Comparison of ENCODE assay signal across 10 cellular contexts in the genomic region with DNA sequence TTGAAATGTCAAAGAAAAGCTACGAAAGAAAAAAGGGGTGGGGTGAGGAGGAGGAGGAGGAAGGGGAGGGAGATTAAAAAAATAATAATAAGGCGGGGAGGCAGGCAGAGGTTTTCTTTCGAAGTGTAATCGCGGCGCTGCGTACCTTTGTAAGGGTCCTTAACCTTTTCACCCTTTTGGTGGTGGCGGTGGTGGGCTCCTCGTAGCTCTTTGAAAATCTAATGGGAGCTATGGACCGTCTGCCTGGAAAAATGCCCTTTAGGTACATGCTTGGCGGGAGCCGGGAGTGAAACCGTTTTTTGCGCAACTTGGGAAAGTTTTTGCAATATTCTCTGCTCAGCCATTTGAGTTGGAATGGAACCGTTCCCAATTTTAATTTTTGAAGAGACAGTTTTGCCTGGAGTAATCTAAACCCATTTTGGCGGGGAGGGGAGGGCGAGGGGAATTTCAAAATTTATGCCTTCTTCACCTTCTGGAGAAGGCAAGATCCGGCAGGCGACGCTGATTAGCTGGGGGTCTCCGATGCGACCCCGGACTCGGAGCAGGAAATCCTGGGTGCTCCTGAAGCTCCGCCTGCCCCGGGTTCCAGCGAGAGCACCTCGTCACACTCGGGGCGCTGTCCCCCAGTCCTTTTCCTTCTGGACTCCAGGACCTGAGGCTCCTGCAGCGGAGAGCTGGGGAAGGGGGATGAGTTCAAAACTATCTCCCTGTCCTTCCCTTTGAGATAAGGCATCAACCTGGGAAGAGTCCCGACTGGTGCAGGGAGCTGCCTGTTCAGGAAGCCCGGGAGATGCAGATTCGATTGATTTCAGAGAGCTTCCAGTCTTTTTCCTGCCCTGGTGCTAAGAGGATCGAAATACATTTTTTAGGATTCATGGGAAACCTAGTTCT.
DNase-seq lines count a peak whose midpoint lies in the region; ATAC-seq and TF ChIP-seq lines count a peak whose summit lies in the region.
"Had no signal": no experiment of that assay in that cellular context is flagged by ENCODE, and none has a peak within 500 bp of the region (broad histone marks: within the 10 kb centered on the region; RNA-seq: fewer than 3 reads in every experiment).

No MANE protein-coding gene starts in this region.

- H4K20me1 ChIP-seq in osteoblast (ENCODE audit: insufficient read depth, low read length), result no peaks in the 10 kb centered on the region

- H3K9me3 ChIP-seq in Panc1 (ENCODE audit: control insufficient read depth, insufficient read depth, low read depth, low read length) (no peaks in the 10 kb centered on the region), osteoblast (ENCODE audit: low read depth, low read length) (no peaks in the 10 kb centered on the region)

- TF ChIP-seq CTCF in Calu3 (IDR thresholded peaks at IDR 0.05; ENCODE audit: unreplicated experiment), result no peak
- TF ChIP-seq CTCF in Panc1 (IDR thresholded peaks at IDR 0.05), result no peak
- TF ChIP-seq CTCF in foreskin fibroblast (IDR thresholded peaks at IDR 0.05; ENCODE audit: low read depth, low read length), result no peak
- TF ChIP-seq CTCF in osteoblast (IDR thresholded peaks at IDR 0.05; ENCODE audit: extremely low read depth, low read depth, low read length), result no peak

- H2AFZ ChIP-seq in osteoblast (ENCODE audit: low read length), result peak overlapping the region; percentile 26

- H3K4me3 ChIP-seq in Panc1 (ENCODE audit: low read depth in 2 of 2, low read length in 2 of 2) (peak overlapping the region; percentile 21 to 46; a peak in 3 of 4 replicates), foreskin fibroblast (ENCODE audit: low read depth in 1 of 2, low read length in 2 of 2) (peak overlapping the region; percentile 66 to 83), osteoblast (ENCODE audit: insufficient read depth, low read length) (peak overlapping the region; percentile 63)

- no peak for DNase-seq in Calu3
- no peak for DNase-seq in Panc1 (ENCODE audit: low read depth, low spot score)
- peak in 1 of 2 donors; percentile 75 for DNase-seq in foreskin fibroblast
- DNase-seq in osteoblast (ENCODE audit: insufficient read length, low spot score, missing footprints), result no peak
- DNase-seq in SKM-1 treated with dmso at 0.1 percent for 144 hours (lab: John Stamatoyannopoulos, UW; ENCODE audit: unreplicated experiment), result no peak
- DNase-seq in amygdala (lab: John Stamatoyannopoulos, UW), result no peak
- DNase-seq in T1000 (lab: John Stamatoyannopoulos, UW), result no peak
- DNase-seq: activated CD4-positive, alpha-beta T cell treated with anti-CD3 and anti-CD28 coated beads for 48 hours had no signal

- CTCF ChIA-PET in Calu3 (lab: Charles Lee) (interaction anchor here (1.1 kb wide), 1 partner anchor 525 kb away, joined by 5 read pairs; no protein-coding TSS in a partner anchor), Panc1 (lab: Charles Lee) (interaction anchor here (0.6 to 0.7 kb wide), 2 partner anchors 362 to 541 kb away, joined by 4 to 15 read pairs; no protein-coding TSS in a partner anchor)

- peak overlapping the region; percentile 81 for H3K4me2 ChIP-seq in osteoblast (ENCODE audit: insufficient read depth, low read length)

- in situ Hi-C loops in Panc1 (cut with HindIII; ENCODE audit: low pct_unique_long_range_greater_than_20kb, low sequenced_read_pairs), result no loop called here

- H3K27ac ChIP-seq in Panc1 (ENCODE audit: low read length), result no peak overlapping the region
- H3K27ac ChIP-seq in osteoblast (ENCODE audit: low read depth, low read length), result no peak overlapping the region

- POLR2A ChIA-PET in Panc1 (lab: Charles Lee), result no interaction called here

- no peaks in the 10 kb centered on the region for H3K4me1 Mint-ChIP-seq in Calu3 (ENCODE audit: low read depth, unreplicated experiment)
- H3K4me1 Mint-ChIP-seq: central memory CD8-positive, alpha-beta T cell had no signal

- H3K36me3 Mint-ChIP-seq in Calu3 (ENCODE audit: insufficient read depth, unreplicated experiment), result no peaks in the 10 kb centered on the region

- intact Hi-C loops in Calu3 (cut with micrococcal nuclease; ENCODE audit: unreplicated experiment) (no loop called here), Panc1 (cut with micrococcal nuclease; ENCODE audit: unreplicated experiment) (no loop called here)

- H3K9me3 Mint-ChIP-seq in Calu3 (ENCODE audit: low read depth, unreplicated experiment), result peaks cover 2% of the 10 kb centered on the region
- H3K9me3 Mint-ChIP-seq: central memory CD8-positive, alpha-beta T cell had no signal

- H3K79me2 ChIP-seq in osteoblast (ENCODE audit: insufficient read depth, low read length), result no peaks in the 10 kb centered on the region

- H3K4me1 ChIP-seq in Panc1 (ENCODE audit: control insufficient read depth, insufficient read depth, low read length), result peaks cover 8% of the 10 kb centered on the region
- peaks cover 7% of the 10 kb centered on the region for H3K4me1 ChIP-seq in osteoblast (ENCODE audit: insufficient read depth, low read length)

- H3K27me3 Mint-ChIP-seq in Calu3 (ENCODE audit: unreplicated experiment), result peaks cover 19% of the 10 kb centered on the region

- H3K36me3 ChIP-seq in Panc1 (ENCODE audit: control insufficient read depth, insufficient read depth, low read length) (no peaks in the 10 kb centered on the region), osteoblast (ENCODE audit: insufficient read depth, low read length) (no peaks in the 10 kb centered on the region)

- H3K27me3 ChIP-seq in Panc1 (ENCODE audit: control insufficient read depth, insufficient read depth, low read length) (peaks cover 35% of the 10 kb centered on the region), osteoblast (ENCODE audit: insufficient read depth, low read length) (peaks cover 39% of the 10 kb centered on the region)

- H3K4me3 Mint-ChIP-seq in Calu3 (ENCODE audit: low read depth, unreplicated experiment), result peak overlapping the region; percentile 18

- no peak overlapping the region for H3K27ac Mint-ChIP-seq in Calu3 (ENCODE audit: unreplicated experiment)

- BruUV-seq in Calu3 (replicated peaks; lab: Mats Ljungman, UMichigan), result no TSS peak
- no TSS peak for BruUV-seq in Panc1 (replicated peaks; lab: Mats Ljungman, UMichigan)

- ATAC-seq in Panc1 (peak; percentile 33; the same call in 1 of the 2 replicates), HG03342 (IDR thresholded peaks at IDR 0.05; ENCODE audit: unreplicated experiment) (no peak)
